Comparison of ENCODE assay signal across 8 cellular contexts in genomic region chr1:167223144-167224103, GRCh38. TPM values are rescaled to one million over a fixed set of nuclear protein-coding genes. Genes with fewer than 3 reads are reported as not detected.
DNase-seq lines count a peak whose midpoint lies in the region; ATAC-seq and TF ChIP-seq lines count a peak whose summit lies in the region.

No MANE protein-coding gene starts in this region.

- POLR2A ChIA-PET in A673 (lab: Charles Lee; ENCODE audit: low non-redundant PET) (no interaction called here), HEK293 (lab: Yijun Ruan, JAX) (no interaction called here)

- 66% methylated on average over 10 of the region's 10 CpGs for WGBS in liver

- H3K27ac ChIP-seq in A673 (ENCODE audit: low read depth, low read length, poor library complexity, severe bottlenecking): no peak overlapping the region
- peak overlapping the region; percentile 86 for H3K27ac ChIP-seq in HEK293 (ENCODE audit: extremely low read depth, low read depth, low read length)
- peak overlapping the region; percentile 97 for H3K27ac ChIP-seq in liver (ENCODE audit: low read depth in 1 of 2, low read length in 2 of 2)

- TF ChIP-seq CTCF in A673 (conservative IDR thresholded peaks at IDR 0.05; ENCODE audit: low read depth, low read length) (no peak), HEK293 (tag by site-specific recombination; IDR thresholded peaks at IDR 0.05) (no peak), liver (IDR thresholded peaks at IDR 0.05; ENCODE audit: low read depth, low read length, missing input control) (no peak)

- H3K27me3 Mint-ChIP-seq in activated T-helper 17 cell treated with anti-CD3 and anti-CD28 coated beads, Interleukin-2, amount 50 U/mL, for 72 hours: no peaks in the 10 kb centered on the region

- H3K4me3 ChIP-seq in A673 (ENCODE audit: low read depth, low read length, poor library complexity, severe bottlenecking) (no peak overlapping the region), HEK293 (ENCODE audit: low read depth, low read length) (no peak overlapping the region), liver (ENCODE audit: low read depth in 1 of 3, low read length in 3 of 3) (no peak overlapping the region)

- CTCF ChIA-PET in A673 (lab: Charles Lee): no interaction called here
- CTCF ChIA-PET in HEK293 (lab: Yijun Ruan, JAX): interaction anchor here (0.7 to 1.7 kb wide), 5 partner anchors 105 to 538 kb away, joined by 3 to 5 read pairs (median 3); no protein-coding TSS in a partner anchor

- H3K27me3 ChIP-seq in A673 (replicated peaks; ENCODE audit: insufficient read depth, low read depth, low read length, poor library complexity): no peaks in the 10 kb centered on the region
- H3K27me3 ChIP-seq in liver (ENCODE audit: control insufficient read depth in 4 of 4, insufficient read depth in 4 of 4, low read length in 3 of 4): no peaks in the 10 kb centered on the region

- H3K4me1 ChIP-seq in A673 (ENCODE audit: insufficient read depth, low read length, poor library complexity, severe bottlenecking) (peaks cover 30% of the 10 kb centered on the region), HEK293 (ENCODE audit: control insufficient read depth, insufficient read depth, low read length) (peaks cover 31% of the 10 kb centered on the region), liver (ENCODE audit: control insufficient read depth in 4 of 4, insufficient read depth in 4 of 4, low read length in 3 of 4) (peaks cover 0 to 23% (median 18%) of the 10 kb centered on the region in 4 donors)

- peaks cover 37% of the 10 kb centered on the region for H3K4me1 Mint-ChIP-seq in activated T-helper 17 cell treated with anti-CD3 and anti-CD28 coated beads, Interleukin-2, amount 50 U/mL, for 72 hours

- DNase-seq in A673 (ENCODE audit: low spot score) (no peak), sciatic nerve (ENCODE audit: low spot score) (no peak)

- no peak for ATAC-seq in activated T-helper 17 cell treated with anti-CD3 and anti-CD28 coated beads, Interleukin-2, amount 50 U/mL, for 72 hours (replicated peaks)
- ATAC-seq in sciatic nerve (no peak), HG03460 (IDR thresholded peaks at IDR 0.05; ENCODE audit: unreplicated experiment) (no peak), GM18870 (IDR thresholded peaks at IDR 0.05; ENCODE audit: unreplicated experiment) (no peak), GM19455 (IDR thresholded peaks at IDR 0.05; ENCODE audit: unreplicated experiment) (no peak)

- H3K27ac Mint-ChIP-seq in activated T-helper 17 cell treated with anti-CD3 and anti-CD28 coated beads, Interleukin-2, amount 50 U/mL, for 72 hours: peak overlapping the region; percentile 89

- H3K36me3 Mint-ChIP-seq in activated T-helper 17 cell treated with anti-CD3 and anti-CD28 coated beads, Interleukin-2, amount 50 U/mL, for 72 hours (ENCODE audit: low read depth): peaks cover 22% of the 10 kb centered on the region

- no peaks in the 10 kb centered on the region for H3K9me3 ChIP-seq in A673 (ENCODE audit: low read depth, low read length, poor library complexity, severe bottlenecking)
- H3K9me3 ChIP-seq in HEK293 (ENCODE audit: control insufficient read depth, insufficient read depth, low read depth, low read length): no peaks in the 10 kb centered on the region
- no peaks in the 10 kb centered on the region for H3K9me3 ChIP-seq in liver (ENCODE audit: control insufficient read depth in 4 of 4, low read length in 3 of 4)

- intact Hi-C loops in A673 (cut with micrococcal nuclease; ENCODE audit: unreplicated experiment) (no loop called here), sciatic nerve (cut with DNase I) (no loop called here)

- BruUV-seq in A673 (replicated peaks; lab: Mats Ljungman, UMichigan): TSS peak; percentile 28

- H3K4me3 Mint-ChIP-seq in activated T-helper 17 cell treated with anti-CD3 and anti-CD28 coated beads, Interleukin-2, amount 50 U/mL, for 72 hours: peak overlapping the region; percentile 80

- H3K9me3 Mint-ChIP-seq in activated T-helper 17 cell treated with anti-CD3 and anti-CD28 coated beads, Interleukin-2, amount 50 U/mL, for 72 hours: no peaks in the 10 kb centered on the region

- peak overlapping the region in 1 of 2 donors; percentile 92 for H3K9ac ChIP-seq in liver (ENCODE audit: low read depth in 1 of 2, low read length in 2 of 2)

- H3K36me3 ChIP-seq in A673 (ENCODE audit: insufficient read depth, low read length, poor library complexity, severe bottlenecking) (no peaks in the 10 kb centered on the region), HEK293 (ENCODE audit: control insufficient read depth in 2 of 2, insufficient read depth in 1 of 2, low read length in 2 of 2) (no peaks in the 10 kb centered on the region), liver (ENCODE audit: control insufficient read depth in 4 of 4, insufficient read depth in 3 of 4, low read depth in 1 of 4, low read length in 3 of 4) (no peaks in the 10 kb centered on the region)

- TF ChIP-seq RAD21 in liver (IDR thresholded peaks at IDR 0.05): no peak

TF ChIP-seq in HEK293, 187 proteins besides CTCF, POLR2A, EP300 and RAD21 (continues in another document):
- TF ChIP-seq GLI4 (tag by site-specific recombination; IDR thresholded peaks at IDR 0.05) (no peak), ZNF157 (tag by site-specific recombination; IDR thresholded peaks at IDR 0.05) (no peak), ZNF16 (tag by site-specific recombination; IDR thresholded peaks at IDR 0.05; ENCODE audit: low read depth) (no peak), ZNF660 (tag by site-specific recombination; IDR thresholded peaks at IDR 0.05) (0 out of 2 replicates have a peak, but pooled peaks have one; percentile 43), ZNF248 (tag by site-specific recombination; IDR thresholded peaks at IDR 0.05) (no peak), ZNF292 (tag by site-specific recombination; IDR thresholded peaks at IDR 0.05; ENCODE audit: borderline replicate concordance, low read depth) (no peak), ZBTB48 (tag by site-specific recombination; IDR thresholded peaks at IDR 0.05) (no peak), OVOL3 (tag by site-specific recombination; IDR thresholded peaks at IDR 0.05) (no peak)
- TF ChIP-seq, protein P1, sequence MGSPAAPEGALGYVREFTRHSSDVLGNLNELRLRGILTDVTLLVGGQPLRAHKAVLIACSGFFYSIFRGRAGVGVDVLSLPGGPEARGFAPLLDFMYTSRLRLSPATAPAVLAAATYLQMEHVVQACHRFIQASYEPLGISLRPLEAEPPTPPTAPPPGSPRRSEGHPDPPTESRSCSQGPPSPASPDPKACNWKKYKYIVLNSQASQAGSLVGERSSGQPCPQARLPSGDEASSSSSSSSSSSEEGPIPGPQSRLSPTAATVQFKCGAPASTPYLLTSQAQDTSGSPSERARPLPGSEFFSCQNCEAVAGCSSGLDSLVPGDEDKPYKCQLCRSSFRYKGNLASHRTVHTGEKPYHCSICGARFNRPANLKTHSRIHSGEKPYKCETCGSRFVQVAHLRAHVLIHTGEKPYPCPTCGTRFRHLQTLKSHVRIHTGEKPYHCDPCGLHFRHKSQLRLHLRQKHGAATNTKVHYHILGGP (tag by site-specific recombination; IDR thresholded peaks at IDR 0.05): no peak
- TF ChIP-seq, protein P2, sequence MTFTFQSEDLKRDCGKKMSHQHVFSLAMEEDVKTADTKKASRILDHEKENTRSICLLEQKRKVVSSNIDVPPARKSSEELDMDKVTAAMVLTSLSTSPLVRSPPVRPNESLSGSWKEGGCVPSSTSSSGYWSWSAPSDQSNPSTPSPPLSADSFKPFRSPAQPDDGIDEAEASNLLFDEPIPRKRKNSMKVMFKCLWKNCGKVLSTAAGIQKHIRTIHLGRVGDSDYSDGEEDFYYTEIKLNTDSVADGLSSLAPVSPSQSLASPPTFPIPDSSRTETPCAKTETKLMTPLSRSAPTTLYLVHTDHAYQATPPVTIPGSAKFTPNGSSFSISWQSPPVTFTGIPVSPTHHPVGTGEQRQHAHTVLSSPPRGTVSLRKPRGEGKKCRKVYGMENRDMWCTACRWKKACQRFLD (tag by site-specific recombination; IDR thresholded peaks at IDR 0.05): no peak

TF ChIP-seq in liver, 16 proteins besides CTCF, POLR2A, EP300 and RAD21 (continues in another document):
- TF ChIP-seq HNF4A (conservative IDR thresholded peaks at IDR 0.05) (peak; percentile 41 to 53), FOXA1 (IDR thresholded peaks at IDR 0.05) (no peak), TAF1 (conservative IDR thresholded peaks at IDR 0.05) (no peak), HNF4G (IDR thresholded peaks at IDR 0.05) (no peak), REST (IDR thresholded peaks at IDR 0.05) (no peak), NR2F2 (IDR thresholded peaks at IDR 0.05) (no peak), EGR1 (IDR thresholded peaks at IDR 0.05; ENCODE audit: low read depth in 2 of 2) (no peak), JUND (IDR thresholded peaks at IDR 0.05) (peak in 1 of 2 donors; percentile 34), GABPA (IDR thresholded peaks at IDR 0.05 in 1 of 2, conservative IDR thresholded peaks at IDR 0.05 in 1 of 2) (no peak)

RNA-seq across cellular contexts. Expression of gene POU2F1, which starts 2.7 kb away (rescaled TPM):
- total RNA-seq in A673 (2021): 25.0 and 28.3 TPM in 2 replicates
- 10 to 100 TPM; 20.6 to 28.0 TPM for total RNA-seq in activated T-helper 17 cell treated with anti-CD3 and anti-CD28 coated beads, Interleukin-2, amount 50 U/mL, for 72 hours
- total RNA-seq in liver: 10 to 100 TPM in 1 of 2 donors, 1 to 10 TPM in 1; 7.7 to 10.5 TPM
- 1 to 10 TPM in 1 of 2 donors, under 1 TPM in 1; 0.93 to 5.4 TPM for polyA plus RNA-seq in liver
- 33.1 TPM for total RNA-seq in sciatic nerve
